Comparison of ENCODE assay signal across 1 cellular context in the genomic region with DNA sequence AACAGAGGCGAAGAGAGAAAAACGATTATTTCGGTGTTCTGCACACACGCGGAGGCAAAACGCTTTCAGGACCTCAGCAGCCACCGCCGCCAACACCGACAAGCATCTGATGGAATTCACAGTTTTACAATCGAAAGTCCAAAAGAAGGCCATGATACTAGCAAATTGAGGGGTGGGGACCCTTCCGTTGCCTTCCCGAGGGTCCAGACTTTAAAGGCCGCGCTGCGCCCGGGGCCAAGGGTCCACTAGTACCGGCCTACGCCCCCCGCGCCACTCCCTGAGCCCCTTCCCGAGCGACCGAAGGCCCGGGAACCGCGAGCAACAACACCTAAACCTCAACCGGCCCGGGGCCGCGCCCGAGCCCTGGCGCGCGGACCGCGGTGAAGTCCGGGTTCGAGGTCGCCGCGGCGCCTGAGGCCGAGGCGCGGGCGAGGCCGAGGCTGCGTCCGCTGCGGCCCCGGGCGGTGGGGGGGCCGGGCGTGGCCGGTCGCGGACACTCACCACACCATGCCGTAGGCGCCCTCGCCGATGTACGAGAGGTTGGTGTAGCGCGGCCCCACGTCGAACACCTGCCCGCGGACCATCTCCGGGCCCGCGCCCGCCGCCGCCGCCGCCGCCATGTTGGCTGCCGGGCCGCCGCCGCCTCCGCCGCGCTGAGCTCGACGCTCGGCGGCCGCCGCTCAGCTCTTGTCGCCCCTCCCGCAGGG.
TF ChIP-seq lines count a peak whose summit lies in the region.

No MANE protein-coding gene starts in this region.

TF ChIP-seq in GM12878, 131 proteins besides CTCF, POLR2A, EP300 and RAD21 (continued from another document):
- TF ChIP-seq, protein P1, sequence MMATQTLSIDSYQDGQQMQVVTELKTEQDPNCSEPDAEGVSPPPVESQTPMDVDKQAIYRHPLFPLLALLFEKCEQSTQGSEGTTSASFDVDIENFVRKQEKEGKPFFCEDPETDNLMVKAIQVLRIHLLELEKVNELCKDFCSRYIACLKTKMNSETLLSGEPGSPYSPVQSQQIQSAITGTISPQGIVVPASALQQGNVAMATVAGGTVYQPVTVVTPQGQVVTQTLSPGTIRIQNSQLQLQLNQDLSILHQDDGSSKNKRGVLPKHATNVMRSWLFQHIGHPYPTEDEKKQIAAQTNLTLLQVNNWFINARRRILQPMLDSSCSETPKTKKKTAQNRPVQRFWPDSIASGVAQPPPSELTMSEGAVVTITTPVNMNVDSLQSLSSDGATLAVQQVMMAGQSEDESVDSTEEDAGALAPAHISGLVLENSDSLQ (IDR thresholded peaks at IDR 0.05), result no peak
- TF ChIP-seq, protein P2, sequence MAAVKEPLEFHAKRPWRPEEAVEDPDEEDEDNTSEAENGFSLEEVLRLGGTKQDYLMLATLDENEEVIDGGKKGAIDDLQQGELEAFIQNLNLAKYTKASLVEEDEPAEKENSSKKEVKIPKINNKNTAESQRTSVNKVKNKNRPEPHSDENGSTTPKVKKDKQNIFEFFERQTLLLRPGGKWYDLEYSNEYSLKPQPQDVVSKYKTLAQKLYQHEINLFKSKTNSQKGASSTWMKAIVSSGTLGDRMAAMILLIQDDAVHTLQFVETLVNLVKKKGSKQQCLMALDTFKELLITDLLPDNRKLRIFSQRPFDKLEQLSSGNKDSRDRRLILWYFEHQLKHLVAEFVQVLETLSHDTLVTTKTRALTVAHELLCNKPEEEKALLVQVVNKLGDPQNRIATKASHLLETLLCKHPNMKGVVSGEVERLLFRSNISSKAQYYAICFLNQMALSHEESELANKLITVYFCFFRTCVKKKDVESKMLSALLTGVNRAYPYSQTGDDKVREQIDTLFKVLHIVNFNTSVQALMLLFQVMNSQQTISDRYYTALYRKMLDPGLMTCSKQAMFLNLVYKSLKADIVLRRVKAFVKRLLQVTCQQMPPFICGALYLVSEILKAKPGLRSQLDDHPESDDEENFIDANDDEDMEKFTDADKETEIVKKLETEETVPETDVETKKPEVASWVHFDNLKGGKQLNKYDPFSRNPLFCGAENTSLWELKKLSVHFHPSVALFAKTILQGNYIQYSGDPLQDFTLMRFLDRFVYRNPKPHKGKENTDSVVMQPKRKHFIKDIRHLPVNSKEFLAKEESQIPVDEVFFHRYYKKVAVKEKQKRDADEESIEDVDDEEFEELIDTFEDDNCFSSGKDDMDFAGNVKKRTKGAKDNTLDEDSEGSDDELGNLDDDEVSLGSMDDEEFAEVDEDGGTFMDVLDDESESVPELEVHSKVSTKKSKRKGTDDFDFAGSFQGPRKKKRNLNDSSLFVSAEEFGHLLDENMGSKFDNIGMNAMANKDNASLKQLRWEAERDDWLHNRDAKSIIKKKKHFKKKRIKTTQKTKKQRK (IDR thresholded peaks at IDR 0.05; ENCODE audit: low read depth, low read length), result no peak
- TF ChIP-seq YY1 (IDR thresholded peaks at IDR 0.05; ENCODE audit: low read depth, low read length) (peak; percentile 81), BMI1 (IDR thresholded peaks at IDR 0.05; ENCODE audit: borderline replicate concordance) (no peak), ASH2L (IDR thresholded peaks at IDR 0.05; ENCODE audit: borderline replicate concordance, low read depth) (no peak), HDAC2 (IDR thresholded peaks at IDR 0.05) (no peak)
- TF ChIP-seq, protein P3, sequence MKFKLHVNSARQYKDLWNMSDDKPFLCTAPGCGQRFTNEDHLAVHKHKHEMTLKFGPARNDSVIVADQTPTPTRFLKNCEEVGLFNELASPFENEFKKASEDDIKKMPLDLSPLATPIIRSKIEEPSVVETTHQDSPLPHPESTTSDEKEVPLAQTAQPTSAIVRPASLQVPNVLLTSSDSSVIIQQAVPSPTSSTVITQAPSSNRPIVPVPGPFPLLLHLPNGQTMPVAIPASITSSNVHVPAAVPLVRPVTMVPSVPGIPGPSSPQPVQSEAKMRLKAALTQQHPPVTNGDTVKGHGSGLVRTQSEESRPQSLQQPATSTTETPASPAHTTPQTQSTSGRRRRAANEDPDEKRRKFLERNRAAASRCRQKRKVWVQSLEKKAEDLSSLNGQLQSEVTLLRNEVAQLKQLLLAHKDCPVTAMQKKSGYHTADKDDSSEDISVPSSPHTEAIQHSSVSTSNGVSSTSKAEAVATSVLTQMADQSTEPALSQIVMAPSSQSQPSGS (IDR thresholded peaks at IDR 0.05; ENCODE audit: low read length), result no peak
